In genomic region chr17:47663997-47664941, GRCh38 we compare ENCODE assay signal across 1 cellular context.
TF ChIP-seq lines count a peak whose summit lies in the region.

No MANE protein-coding gene starts in this region.

TF ChIP-seq in WTC11, 78 proteins besides CTCF, POLR2A, EP300 and RAD21 (continued from another document):
- no peak for TF ChIP-seq ATF6 (CRISPR knock-in tag; IDR thresholded peaks at IDR 0.05)
- no peak for TF ChIP-seq TEAD1 (CRISPR knock-in tag; IDR thresholded peaks at IDR 0.05)
- no peak for TF ChIP-seq CDX4 (CRISPR knock-in tag; IDR thresholded peaks at IDR 0.05; ENCODE audit: borderline replicate concordance)
- no peak for TF ChIP-seq ZNF416 (CRISPR knock-in tag; IDR thresholded peaks at IDR 0.05)
- TF ChIP-seq MXD4 (CRISPR knock-in tag; IDR thresholded peaks at IDR 0.05; ENCODE audit: borderline replicate concordance), result no peak
- no peak for TF ChIP-seq CREB1 (CRISPR knock-in tag; IDR thresholded peaks at IDR 0.05)
- TF ChIP-seq PREB (CRISPR knock-in tag; IDR thresholded peaks at IDR 0.05; ENCODE audit: borderline replicate concordance), result no peak
